In genomic region chr22:19959587-19960490, GRCh38 we compare ENCODE assay signal across 1 cellular context.
TF ChIP-seq lines count a peak whose summit lies in the region.

No MANE protein-coding gene starts in this region.

TF ChIP-seq in HepG2, 621 proteins besides CTCF, POLR2A, EP300 and RAD21 (continued from another document and continues in another):
- TF ChIP-seq NAIF1 (CRISPR knock-in tag; IDR thresholded peaks at IDR 0.05; ENCODE audit: borderline replicate concordance): no peak
- TF ChIP-seq CBX1 (IDR thresholded peaks at IDR 0.05; ENCODE audit: low read depth): no peak
- TF ChIP-seq AKAP8 (CRISPR knock-in tag; IDR thresholded peaks at IDR 0.05): peak; percentile 93
- TF ChIP-seq ZNF331 (CRISPR knock-in tag; IDR thresholded peaks at IDR 0.05): peak; percentile 63; the same call in 1 of the 2 replicates
- no peak for TF ChIP-seq POLR2AphosphoS2 (IDR thresholded peaks at IDR 0.05; ENCODE audit: low read depth, low read length)
- TF ChIP-seq, protein P1, sequence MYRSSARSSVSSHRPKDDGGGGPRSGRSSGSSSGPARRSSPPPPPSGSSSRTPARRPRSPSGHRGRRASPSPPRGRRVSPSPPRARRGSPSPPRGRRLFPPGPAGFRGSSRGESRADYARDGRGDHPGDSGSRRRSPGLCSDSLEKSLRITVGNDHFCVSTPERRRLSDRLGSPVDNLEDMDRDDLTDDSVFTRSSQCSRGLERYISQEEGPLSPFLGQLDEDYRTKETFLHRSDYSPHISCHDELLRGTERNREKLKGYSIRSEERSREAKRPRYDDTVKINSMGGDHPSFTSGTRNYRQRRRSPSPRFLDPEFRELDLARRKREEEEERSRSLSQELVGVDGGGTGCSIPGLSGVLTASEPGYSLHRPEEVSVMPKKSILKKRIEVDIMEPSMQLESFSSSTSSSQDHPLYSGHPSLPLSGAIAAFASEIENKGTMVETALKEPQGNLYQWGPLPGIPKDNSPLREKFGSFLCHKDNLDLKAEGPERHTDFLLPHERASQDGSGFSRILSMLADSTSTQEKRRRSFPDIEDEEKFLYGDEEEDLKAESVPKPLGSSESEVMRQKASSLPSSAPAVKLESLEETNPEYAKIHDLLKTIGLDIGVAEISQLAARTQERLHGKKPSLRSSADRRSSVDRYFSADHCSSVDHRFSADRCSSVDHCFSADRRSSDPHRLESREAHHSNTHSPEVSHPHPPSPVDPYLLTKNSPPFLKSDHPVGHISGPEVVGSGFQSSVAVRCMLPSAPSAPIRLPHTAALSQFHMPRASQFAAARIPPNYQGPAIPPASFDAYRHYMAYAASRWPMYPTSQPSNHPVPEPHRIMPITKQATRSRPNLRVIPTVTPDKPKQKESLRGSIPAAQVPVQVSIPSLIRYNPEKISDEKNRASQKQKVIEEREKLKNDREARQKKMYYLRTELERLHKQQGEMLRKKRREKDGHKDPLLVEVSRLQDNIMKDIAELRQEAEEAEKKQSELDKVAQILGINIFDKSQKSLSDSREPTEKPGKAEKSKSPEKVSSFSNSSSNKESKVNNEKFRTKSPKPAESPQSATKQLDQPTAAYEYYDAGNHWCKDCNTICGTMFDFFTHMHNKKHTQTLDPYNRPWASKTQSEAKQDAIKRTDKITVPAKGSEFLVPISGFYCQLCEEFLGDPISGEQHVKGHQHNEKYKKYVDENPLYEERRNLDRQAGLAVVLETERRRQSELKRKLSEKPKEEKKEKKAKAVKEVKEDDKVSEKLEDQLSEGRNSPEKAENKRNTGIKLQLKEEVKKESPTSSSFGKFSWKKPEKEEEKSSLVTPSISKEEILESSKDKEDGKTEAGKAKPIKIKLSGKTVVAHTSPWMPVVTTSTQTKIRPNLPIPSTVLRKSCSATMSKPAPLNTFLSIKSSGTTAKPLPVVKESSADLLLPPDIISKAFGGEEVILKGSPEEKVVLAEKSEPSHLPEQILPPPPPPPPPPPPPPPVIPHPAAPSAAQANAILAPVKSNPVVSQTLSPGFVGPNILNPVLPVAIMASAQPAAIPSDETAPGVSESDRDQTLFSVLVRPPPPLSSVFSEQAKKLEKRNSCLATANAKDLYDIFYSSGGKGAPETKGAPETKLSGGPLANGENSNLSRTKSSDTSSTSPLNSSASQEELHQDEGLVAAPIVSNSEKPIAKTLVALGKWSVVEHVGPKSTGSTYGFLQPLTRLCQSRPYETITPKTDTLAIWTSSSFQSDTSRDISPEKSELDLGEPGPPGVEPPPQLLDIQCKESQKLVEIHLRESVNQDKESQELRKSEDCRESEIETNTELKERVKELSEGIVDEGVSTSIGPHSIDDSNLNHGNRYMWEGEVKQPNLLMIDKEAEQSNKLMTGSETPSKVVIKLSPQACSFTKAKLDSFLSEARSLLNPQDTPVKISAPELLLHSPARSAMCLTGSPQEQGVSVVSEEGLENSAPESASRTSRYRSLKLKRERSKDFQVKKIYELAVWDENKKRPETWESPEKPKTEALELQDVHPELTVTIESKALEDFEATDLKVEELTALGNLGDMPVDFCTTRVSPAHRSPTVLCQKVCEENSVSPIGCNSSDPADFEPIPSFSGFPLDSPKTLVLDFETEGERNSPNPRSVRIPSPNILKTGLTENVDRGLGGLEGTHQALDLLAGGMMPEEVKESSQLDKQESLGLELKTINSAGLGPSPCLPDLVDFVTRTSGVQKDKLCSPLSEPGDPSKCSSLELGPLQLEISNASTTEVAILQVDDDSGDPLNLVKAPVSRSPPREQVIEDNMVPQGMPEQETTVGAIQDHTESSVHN (CRISPR knock-in tag; IDR thresholded peaks at IDR 0.05): no peak
- TF ChIP-seq ZNF550 (CRISPR knock-in tag; IDR thresholded peaks at IDR 0.05; ENCODE audit: borderline replicate concordance): no peak
- peak; percentile 80 for TF ChIP-seq ZNF605 (CRISPR knock-in tag; IDR thresholded peaks at IDR 0.05)
- TF ChIP-seq ZSCAN31 (CRISPR knock-in tag; IDR thresholded peaks at IDR 0.05; ENCODE audit: low read depth): no peak
- no peak for TF ChIP-seq SUZ12 (IDR thresholded peaks at IDR 0.05; ENCODE audit: low read depth, low read length)
- TF ChIP-seq, protein P2, sequence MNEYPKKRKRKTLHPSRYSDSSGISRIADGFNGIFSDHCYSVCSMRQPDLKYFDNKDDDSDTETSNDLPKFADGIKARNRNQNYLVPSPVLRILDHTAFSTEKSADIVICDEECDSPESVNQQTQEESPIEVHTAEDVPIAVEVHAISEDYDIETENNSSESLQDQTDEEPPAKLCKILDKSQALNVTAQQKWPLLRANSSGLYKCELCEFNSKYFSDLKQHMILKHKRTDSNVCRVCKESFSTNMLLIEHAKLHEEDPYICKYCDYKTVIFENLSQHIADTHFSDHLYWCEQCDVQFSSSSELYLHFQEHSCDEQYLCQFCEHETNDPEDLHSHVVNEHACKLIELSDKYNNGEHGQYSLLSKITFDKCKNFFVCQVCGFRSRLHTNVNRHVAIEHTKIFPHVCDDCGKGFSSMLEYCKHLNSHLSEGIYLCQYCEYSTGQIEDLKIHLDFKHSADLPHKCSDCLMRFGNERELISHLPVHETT (CRISPR knock-in tag; conservative IDR thresholded peaks at IDR 0.05): no peak
- TF ChIP-seq HNRNPK (IDR thresholded peaks at IDR 0.05; ENCODE audit: low read depth, low read length, poor library complexity, severe bottlenecking): no peak
- TF ChIP-seq ZSCAN12 (CRISPR knock-in tag; IDR thresholded peaks at IDR 0.05): no peak
- TF ChIP-seq ZNF558 (CRISPR knock-in tag; IDR thresholded peaks at IDR 0.05; ENCODE audit: borderline replicate concordance): no peak
- TF ChIP-seq ZNF616 (CRISPR knock-in tag; IDR thresholded peaks at IDR 0.05; ENCODE audit: low read depth): no peak
- no peak for TF ChIP-seq EHMT2 (IDR thresholded peaks at IDR 0.05; ENCODE audit: borderline replicate concordance, low read depth, low read length)
- TF ChIP-seq, protein P3, sequence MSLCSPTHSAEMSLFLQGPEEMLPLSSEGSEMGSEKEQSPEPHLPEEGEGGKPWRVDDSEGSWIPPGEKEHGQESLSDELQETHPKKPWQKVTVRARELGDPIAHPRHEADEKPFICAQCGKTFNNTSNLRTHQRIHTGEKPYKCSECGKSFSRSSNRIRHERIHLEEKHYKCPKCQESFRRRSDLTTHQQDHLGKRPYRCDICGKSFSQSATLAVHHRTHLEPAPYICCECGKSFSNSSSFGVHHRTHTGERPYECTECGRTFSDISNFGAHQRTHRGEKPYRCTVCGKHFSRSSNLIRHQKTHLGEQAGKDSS (CRISPR knock-in tag; IDR thresholded peaks at IDR 0.05; ENCODE audit: borderline replicate concordance, low read depth): no peak
- TF ChIP-seq, protein P4, sequence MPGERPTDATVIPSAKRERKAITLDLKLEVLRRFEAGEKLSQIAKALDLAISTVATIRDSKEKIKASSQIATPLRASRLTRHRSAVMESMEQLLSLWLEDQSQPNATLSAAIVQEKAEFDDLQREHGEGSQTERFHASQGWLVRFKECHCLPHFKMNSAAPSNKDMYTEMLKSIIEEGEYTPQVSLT (CRISPR knock-in tag; IDR thresholded peaks at IDR 0.05; ENCODE audit: borderline replicate concordance, low read depth): no peak
- no peak for TF ChIP-seq SMC3 (IDR thresholded peaks at IDR 0.05; ENCODE audit: low read length)
- no peak for TF ChIP-seq ZNF703 (CRISPR knock-in tag; IDR thresholded peaks at IDR 0.05; ENCODE audit: borderline replicate concordance)
- 0 out of 2 replicates have a peak, but pooled peaks have one; percentile 56 for TF ChIP-seq EEA1 (CRISPR knock-in tag; IDR thresholded peaks at IDR 0.05; ENCODE audit: borderline replicate concordance)
- no peak for TF ChIP-seq TERF1 (CRISPR knock-in tag; IDR thresholded peaks at IDR 0.05)
- TF ChIP-seq REXO4 (CRISPR knock-in tag; IDR thresholded peaks at IDR 0.05; ENCODE audit: borderline replicate concordance): no peak
- TF ChIP-seq ZNF230 (CRISPR knock-in tag; IDR thresholded peaks at IDR 0.05): no peak
- TF ChIP-seq FOXK1 (CRISPR knock-in tag; IDR thresholded peaks at IDR 0.05; ENCODE audit: borderline replicate concordance, low read depth): no peak; the same call in 1 of the 2 replicates
- TF ChIP-seq LCORL (IDR thresholded peaks at IDR 0.05): no peak
- TF ChIP-seq LCORL (CRISPR knock-in tag; IDR thresholded peaks at IDR 0.05): 0 out of 2 replicates have a peak, but pooled peaks have one; percentile 32
- TF ChIP-seq REPIN1 (CRISPR knock-in tag; IDR thresholded peaks at IDR 0.05; ENCODE audit: borderline replicate concordance, low read depth): peak; percentile 70
- TF ChIP-seq ZNF614 (CRISPR knock-in tag; IDR thresholded peaks at IDR 0.05; ENCODE audit: borderline replicate concordance): no peak
- TF ChIP-seq ZNF776 (CRISPR knock-in tag; IDR thresholded peaks at IDR 0.05): peak; percentile 82
- peak; percentile 71; the same call in 1 of the 2 replicates for TF ChIP-seq ZNF788 (CRISPR knock-in tag; IDR thresholded peaks at IDR 0.05; ENCODE audit: borderline replicate concordance)
- peak; percentile 75 to 87; a peak in 3 of 4 replicates for TF ChIP-seq NR2F1 (CRISPR knock-in tag; IDR thresholded peaks at IDR 0.05)
- no peak for TF ChIP-seq ZNF678 (CRISPR knock-in tag; IDR thresholded peaks at IDR 0.05)
- TF ChIP-seq, protein P5, sequence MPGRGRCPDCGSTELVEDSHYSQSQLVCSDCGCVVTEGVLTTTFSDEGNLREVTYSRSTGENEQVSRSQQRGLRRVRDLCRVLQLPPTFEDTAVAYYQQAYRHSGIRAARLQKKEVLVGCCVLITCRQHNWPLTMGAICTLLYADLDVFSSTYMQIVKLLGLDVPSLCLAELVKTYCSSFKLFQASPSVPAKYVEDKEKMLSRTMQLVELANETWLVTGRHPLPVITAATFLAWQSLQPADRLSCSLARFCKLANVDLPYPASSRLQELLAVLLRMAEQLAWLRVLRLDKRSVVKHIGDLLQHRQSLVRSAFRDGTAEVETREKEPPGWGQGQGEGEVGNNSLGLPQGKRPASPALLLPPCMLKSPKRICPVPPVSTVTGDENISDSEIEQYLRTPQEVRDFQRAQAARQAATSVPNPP (CRISPR knock-in tag; IDR thresholded peaks at IDR 0.05): 0 out of 2 replicates have a peak, but pooled peaks have one; percentile 40
- no peak for TF ChIP-seq ZNF33A (CRISPR knock-in tag; IDR thresholded peaks at IDR 0.05; ENCODE audit: borderline replicate concordance)
- no peak for TF ChIP-seq ELF4 (CRISPR knock-in tag; IDR thresholded peaks at IDR 0.05; ENCODE audit: borderline replicate concordance)
- TF ChIP-seq, protein P6, sequence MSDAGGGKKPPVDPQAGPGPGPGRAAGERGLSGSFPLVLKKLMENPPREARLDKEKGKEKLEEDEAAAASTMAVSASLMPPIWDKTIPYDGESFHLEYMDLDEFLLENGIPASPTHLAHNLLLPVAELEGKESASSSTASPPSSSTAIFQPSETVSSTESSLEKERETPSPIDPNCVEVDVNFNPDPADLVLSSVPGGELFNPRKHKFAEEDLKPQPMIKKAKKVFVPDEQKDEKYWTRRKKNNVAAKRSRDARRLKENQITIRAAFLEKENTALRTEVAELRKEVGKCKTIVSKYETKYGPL (CRISPR knock-in tag; IDR thresholded peaks at IDR 0.05): no peak
- TF ChIP-seq SOX13 (IDR thresholded peaks at IDR 0.05): no peak
- peak; percentile 27 to 59; a peak in 1 of 4 replicates for TF ChIP-seq SOX13 (CRISPR knock-in tag; conservative IDR thresholded peaks at IDR 0.05 in 1 of 2, IDR thresholded peaks at IDR 0.05 in 1 of 2)
- TF ChIP-seq ZNF713 (CRISPR knock-in tag; IDR thresholded peaks at IDR 0.05): no peak
- peak; percentile 87 for TF ChIP-seq KDM6A (CRISPR knock-in tag; IDR thresholded peaks at IDR 0.05; ENCODE audit: low read depth)
- TF ChIP-seq THAP9 (CRISPR knock-in tag; IDR thresholded peaks at IDR 0.05; ENCODE audit: borderline replicate concordance): no peak
- no peak for TF ChIP-seq JUN (CRISPR knock-in tag; IDR thresholded peaks at IDR 0.05)
- no peak for TF ChIP-seq HOXA9 (CRISPR knock-in tag; IDR thresholded peaks at IDR 0.05; ENCODE audit: borderline replicate concordance)
- TF ChIP-seq, protein P7, sequence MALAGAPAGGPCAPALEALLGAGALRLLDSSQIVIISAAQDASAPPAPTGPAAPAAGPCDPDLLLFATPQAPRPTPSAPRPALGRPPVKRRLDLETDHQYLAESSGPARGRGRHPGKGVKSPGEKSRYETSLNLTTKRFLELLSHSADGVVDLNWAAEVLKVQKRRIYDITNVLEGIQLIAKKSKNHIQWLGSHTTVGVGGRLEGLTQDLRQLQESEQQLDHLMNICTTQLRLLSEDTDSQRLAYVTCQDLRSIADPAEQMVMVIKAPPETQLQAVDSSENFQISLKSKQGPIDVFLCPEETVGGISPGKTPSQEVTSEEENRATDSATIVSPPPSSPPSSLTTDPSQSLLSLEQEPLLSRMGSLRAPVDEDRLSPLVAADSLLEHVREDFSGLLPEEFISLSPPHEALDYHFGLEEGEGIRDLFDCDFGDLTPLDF (CRISPR knock-in tag; IDR thresholded peaks at IDR 0.05): no peak
- TF ChIP-seq ATAD3A (CRISPR knock-in tag; IDR thresholded peaks at IDR 0.05): 0 out of 2 replicates have a peak, but pooled peaks have one; percentile 52
- TF ChIP-seq SYNCRIP (IDR thresholded peaks at IDR 0.05; ENCODE audit: insufficient read depth, low read depth, low read length): no peak
- no peak for TF ChIP-seq NCOA5 (CRISPR knock-in tag; IDR thresholded peaks at IDR 0.05)
- no peak for TF ChIP-seq ZNF572 (CRISPR knock-in tag; IDR thresholded peaks at IDR 0.05)
- TF ChIP-seq ZIK1 (CRISPR knock-in tag; IDR thresholded peaks at IDR 0.05; ENCODE audit: borderline replicate concordance, low read depth): no peak
- peak; percentile 83 for TF ChIP-seq BORCS8-MEF2B (CRISPR knock-in tag; IDR thresholded peaks at IDR 0.05)
- no peak for TF ChIP-seq NFRKB (IDR thresholded peaks at IDR 0.05)
- no peak for TF ChIP-seq ATF7 (IDR thresholded peaks at IDR 0.05)
- 0 out of 2 replicates have a peak, but pooled peaks have one; percentile 7 for TF ChIP-seq ATF7 (CRISPR knock-in tag; IDR thresholded peaks at IDR 0.05)
